18 cellular contexts compared by ENCODE assay signal in genomic region chr13:112709825-112710783, GRCh38. TPM values are rescaled to one million over a fixed set of nuclear protein-coding genes. Genes with fewer than 3 reads are reported as not detected.
DNase-seq lines count a peak whose midpoint lies in the region; ATAC-seq, FAIRE-seq and TF ChIP-seq lines count a peak whose summit lies in the region.
"Had no signal": no experiment of that assay in that cellular context is flagged by ENCODE, and none has a peak within 500 bp of the region (broad histone marks: within the 10 kb centered on the region; RNA-seq: fewer than 3 reads in every experiment).

No MANE protein-coding gene starts in this region.

- TF ChIP-seq POLR2A in IMR-90 (IDR thresholded peaks at IDR 0.05; ENCODE audit: low read depth, low read length) (no peak), testis (IDR thresholded peaks at IDR 0.05) (no peak)

- no peak overlapping the region for H3K56ac ChIP-seq in IMR-90 (ENCODE audit: extremely low read depth, insufficient read depth, low read length)

- H4K8ac ChIP-seq in IMR-90 (ENCODE audit: low read depth in 2 of 2, low read length in 2 of 2) = peak overlapping the region in 1 of 2 experiments; percentile 31; a peak in 1 of 4 replicates

- no peak overlapping the region for H2AFZ ChIP-seq in IMR-90 (replicated peaks; ENCODE audit: low read length, poor library complexity)

- no peak for TF ChIP-seq RAD21 in IMR-90 (IDR thresholded peaks at IDR 0.05; ENCODE audit: low read length)

- POLR2A ChIA-PET in IMR-90 (lab: Charles Lee; ENCODE audit: unreplicated experiment) = no interaction called here

- 93% methylated on average over 7 of the region's 26 CpGs; no CpG with 5 or more reads in 1 of the 2 experiments for WGBS in IMR-90 (ENCODE audit: extremely low coverage in 2 of 2, insufficient read length in 1 of 2), 2 experiments
- 87 to 88% methylated on average over 26 of the region's 26 CpGs for WGBS in esophagus, 2 donors
- WGBS in testis, 2 donors = 90 to 91% methylated on average over 18 to 26 of the region's 26 CpGs

- H2BK20ac ChIP-seq in IMR-90 (ENCODE audit: low read depth, low read length) = no peak overlapping the region; the same call in 1 of the 2 replicates

- H2BK15ac ChIP-seq in IMR-90 (ENCODE audit: low read depth, low read length) = 0 out of 3 replicates have a peak overlapping the region, but pooled peaks have one; percentile 14

- no peak for FAIRE-seq in urothelium cell line (lab: Jason Lieb, UNC)

- H3K4me3 ChIP-seq in IMR-90 (ENCODE audit: insufficient read depth, low read depth, low read length) (no peak overlapping the region), esophagus (ENCODE audit: low read depth in 1 of 2, low read length in 2 of 2) (no peak overlapping the region), testis (no peak overlapping the region)

- no peak overlapping the region for H2AK9ac ChIP-seq in IMR-90 (replicated peaks; ENCODE audit: low read depth, low read length, poor library complexity)

- H3K4me1 Mint-ChIP-seq in nephron = peaks cover 49% of the 10 kb centered on the region
- peaks cover 3% of the 10 kb centered on the region for H3K4me1 Mint-ChIP-seq in activated T-helper 2 cell treated with anti-CD3 and anti-CD28 coated beads, Interferon-gamma antibody, Interleukin-2, Interleukin-4, amounts not matched to agents 10 μg/mL and 5 μg/mL and 100 μg/mL, durations not matched to agents 14 hours and 24 hours and 36 hours (ENCODE audit: low read depth)

- peak overlapping the region; percentile 66 for H2AK5ac ChIP-seq in IMR-90 (ENCODE audit: low read depth, low read length)

- H3K23ac ChIP-seq in IMR-90 (ENCODE audit: low read depth, low read length) = no peak overlapping the region

- H3K4ac ChIP-seq in IMR-90 (ENCODE audit: low read depth, low read length) = peak overlapping the region; percentile 61

- H3K27ac Mint-ChIP-seq in nephron = peak overlapping the region; percentile 65 to 97 (median 95)
- no peak overlapping the region for H3K27ac Mint-ChIP-seq in activated T-helper 2 cell treated with anti-CD3 and anti-CD28 coated beads, Interferon-gamma antibody, Interleukin-2, Interleukin-4, amounts not matched to agents 10 μg/mL and 5 μg/mL and 100 μg/mL, durations not matched to agents 14 hours and 24 hours and 36 hours
- H3K27ac Mint-ChIP-seq: activated naive CD8-positive, alpha-beta T cell treated with anti-CD3 and anti-CD28 coated beads, Interleukin-2, amount 50 U/mL, for 24 hours had no signal

- dilution Hi-C loops in IMR-90 (cut with HindIII; ENCODE audit: low sequenced_read_pairs, unreplicated experiment) = no loop called here

- H3K4me1 ChIP-seq in IMR-90 (ENCODE audit: control insufficient read depth, insufficient read depth, low read length) (peaks cover 18% of the 10 kb centered on the region), esophagus (ENCODE audit: control insufficient read depth in 2 of 2, insufficient read depth in 2 of 2, low read length in 1 of 2) (peaks cover 0 to 8% of the 10 kb centered on the region in 2 donors), testis (peaks cover 29% of the 10 kb centered on the region)

- TF ChIP-seq CTCF in IMR-90 (conservative IDR thresholded peaks at IDR 0.05; ENCODE audit: low read depth, low read length) (no peak), nephron (IDR thresholded peaks at IDR 0.05; ENCODE audit: unreplicated experiment in 3 of 3) (no peak), testis (IDR thresholded peaks at IDR 0.05) (no peak)

- H3K9me3 Mint-ChIP-seq in nephron = peaks cover 9% of the 10 kb centered on the region
- H3K9me3 Mint-ChIP-seq in activated T-helper 2 cell treated with anti-CD3 and anti-CD28 coated beads, Interferon-gamma antibody, Interleukin-2, Interleukin-4, amounts not matched to agents 10 μg/mL and 5 μg/mL and 100 μg/mL, durations not matched to agents 14 hours and 24 hours and 36 hours = no peaks in the 10 kb centered on the region
- H3K9me3 Mint-ChIP-seq: activated naive CD8-positive, alpha-beta T cell treated with anti-CD3 and anti-CD28 coated beads, Interleukin-2, amount 50 U/mL, for 24 hours; CD14-positive monocyte; T-cell had no signal

- peaks cover 6% of the 10 kb centered on the region for H3K27me3 Mint-ChIP-seq in nephron (ENCODE audit: low read depth)
- H3K27me3 Mint-ChIP-seq in activated T-helper 2 cell treated with anti-CD3 and anti-CD28 coated beads, Interferon-gamma antibody, Interleukin-2, Interleukin-4, amounts not matched to agents 10 μg/mL and 5 μg/mL and 100 μg/mL, durations not matched to agents 14 hours and 24 hours and 36 hours (ENCODE audit: low read depth) = no peaks in the 10 kb centered on the region
- H3K27me3 Mint-ChIP-seq: activated naive CD8-positive, alpha-beta T cell treated with anti-CD3 and anti-CD28 coated beads, Interleukin-2, amount 50 U/mL, for 24 hours; T-cell had no signal

- H3K27me3 ChIP-seq in IMR-90 (ENCODE audit: control insufficient read depth, insufficient read depth, low read length) (no peaks in the 10 kb centered on the region), esophagus (ENCODE audit: control insufficient read depth in 1 of 2, insufficient read depth in 2 of 2, low read length in 2 of 2) (no peaks in the 10 kb centered on the region), testis (no peaks in the 10 kb centered on the region)

- peak overlapping the region; percentile 25; the same call in 1 of the 2 replicates for H3K18ac ChIP-seq in IMR-90 (ENCODE audit: low read depth, low read length)

- H3K27ac ChIP-seq in IMR-90 (ENCODE audit: insufficient read depth, low read length) (no peak overlapping the region), esophagus (ENCODE audit: low read depth in 2 of 2, low read length in 1 of 2) (peak overlapping the region; percentile 11 to 25), testis (peak overlapping the region; percentile 26 to 78)

- peak overlapping the region in 1 of 3 experiments; percentile 40 for H3K4me3 Mint-ChIP-seq in nephron
- H3K4me3 Mint-ChIP-seq in activated T-helper 2 cell treated with anti-CD3 and anti-CD28 coated beads, Interferon-gamma antibody, Interleukin-2, Interleukin-4, amounts not matched to agents 10 μg/mL and 5 μg/mL and 100 μg/mL, durations not matched to agents 14 hours and 24 hours and 36 hours (ENCODE audit: low read depth) = no peak overlapping the region
- H3K4me3 Mint-ChIP-seq: activated naive CD8-positive, alpha-beta T cell treated with anti-CD3 and anti-CD28 coated beads, Interleukin-2, amount 50 U/mL, for 24 hours; CD14-positive monocyte; T-cell had no signal

- peaks cover 12% of the 10 kb centered on the region for H4K20me1 ChIP-seq in IMR-90 (ENCODE audit: insufficient read depth, low read length)

- H3K4me2 ChIP-seq in IMR-90 (ENCODE audit: low read depth, low read length) = no peak overlapping the region

- H3K9ac ChIP-seq in IMR-90 (ENCODE audit: low read depth, low read length) = no peak overlapping the region

- peaks cover 11% of the 10 kb centered on the region for H3K9me1 ChIP-seq in IMR-90 (ENCODE audit: insufficient read depth, low read length)

- peaks cover 11% of the 10 kb centered on the region for H3K36me3 Mint-ChIP-seq in nephron (ENCODE audit: low read depth)
- no peaks in the 10 kb centered on the region for H3K36me3 Mint-ChIP-seq in activated T-helper 2 cell treated with anti-CD3 and anti-CD28 coated beads, Interferon-gamma antibody, Interleukin-2, Interleukin-4, amounts not matched to agents 10 μg/mL and 5 μg/mL and 100 μg/mL, durations not matched to agents 14 hours and 24 hours and 36 hours (ENCODE audit: low read depth)

- 0 out of 2 replicates have a peak overlapping the region, but pooled peaks have one; percentile 32 for H2BK120ac ChIP-seq in IMR-90 (ENCODE audit: low read depth, low read length)

- peaks cover 6 to 33% of the 10 kb centered on the region in 2 experiments; a peak in 3 of 4 replicates for H3K79me1 ChIP-seq in IMR-90 (ENCODE audit: low read depth in 1 of 2, low read length in 2 of 2)

- H4K5ac ChIP-seq in IMR-90 (ENCODE audit: low read depth, low read length) = 0 out of 2 replicates have a peak overlapping the region, but pooled peaks have one; percentile 6

- CTCF ChIA-PET in IMR-90 (lab: Yijun Ruan, JAX) = no interaction called here

- H3K9me3 ChIP-seq in IMR-90 (ENCODE audit: control insufficient read depth, insufficient read depth, low read length) = peaks cover 5% of the 10 kb centered on the region
- no peaks in the 10 kb centered on the region for H3K9me3 ChIP-seq in esophagus (ENCODE audit: control insufficient read depth in 2 of 2, insufficient read depth in 1 of 2, low read depth in 1 of 2, low read length in 1 of 2)
- H3K9me3 ChIP-seq in testis = no peaks in the 10 kb centered on the region

- BruUV-seq in IMR-90 (replicated peaks; lab: Mats Ljungman, UMichigan) = no TSS peak

- H3K14ac ChIP-seq in IMR-90 (replicated peaks; ENCODE audit: low read depth, low read length) = peak overlapping the region; percentile 31; the same call in 1 of the 2 replicates

- peak overlapping the region; percentile 66 for H2BK5ac ChIP-seq in IMR-90 (ENCODE audit: low read depth, low read length, poor library complexity, severe bottlenecking)

- H4K91ac ChIP-seq in IMR-90 (ENCODE audit: insufficient read depth, low read depth, low read length) = peak overlapping the region; percentile 19; the same call in 1 of the 2 replicates

- no peaks in the 10 kb centered on the region for H3K36me3 ChIP-seq in IMR-90 (ENCODE audit: control insufficient read depth, insufficient read depth, low read length)
- H3K36me3 ChIP-seq in esophagus (ENCODE audit: control insufficient read depth in 2 of 2, insufficient read depth in 2 of 2, low read length in 1 of 2) = no peaks in the 10 kb centered on the region
- no peaks in the 10 kb centered on the region for H3K36me3 ChIP-seq in testis (ENCODE audit: low read depth, missing control alignments)

- peak; percentile 48 for DNase-seq in IMR-90
- DNase-seq in testis = no peak
- DNase-seq in activated T-helper 2 cell treated with anti-CD3 and anti-CD28 coated beads, Interferon-gamma antibody, Interleukin-2, Interleukin-4, amounts not matched to agents 10 μg/mL and 5 μg/mL and 100 μg/mL, durations not matched to agents 14 hours and 24 hours and 36 hours (ENCODE audit: low spot score) = no peak
- no peak for DNase-seq in urothelium cell line (ENCODE audit: low spot score)
- no peak for DNase-seq in NCI-H1105 treated with DMSO at 0.1 percent for 48 hours (lab: John Stamatoyannopoulos, UW)
- DNase-seq: activated CD8-positive, alpha-beta memory T cell treated with anti-CD3 and anti-CD28 coated beads, Interleukin-2, amount 50 U/mL, for 48 hours; activated naive CD8-positive, alpha-beta T cell treated with anti-CD3 and anti-CD28 coated beads, Interleukin-2, amount 50 U/mL, for 24 hours; cerebellar nuclear complex; hippocampal formation; NCI-H1436 treated with DMSO at 0.1 percent for 48 hours; occipital lobe; stimulated activated CD4-positive, alpha-beta T cell treated with anti-CD3 and anti-CD28 coated beads, Interleukin-15, amount 100 ng/mL, for 24 hours; T-cell had no signal

- intact Hi-C loops in IMR-90 (cut with micrococcal nuclease) (loop anchor here (2.0 kb wide), 1 partner anchor 19 kb away; the partner anchor contains the start of gene ATP11A), testis (cut with DNase I; ENCODE audit: low total_unique reads) (no loop called here)
- intact Hi-C loops in activated T-helper 2 cell treated with anti-CD3 and anti-CD28 coated beads, Interferon-gamma antibody, Interleukin-2, Interleukin-4, amounts not matched to agents 10 μg/mL and 5 μg/mL and 100 μg/mL, durations not matched to agents 14 hours and 24 hours and 36 hours (cut with micrococcal nuclease) = no loop called here

- ATAC-seq in IMR-90 (ENCODE audit: low read depth) (no peak), GM19035 (IDR thresholded peaks at IDR 0.05; ENCODE audit: unreplicated experiment) (no peak)
- ATAC-seq: activated CD4-positive, CD25-positive, alpha-beta regulatory T cell treated with anti-CD3 and anti-CD28 coated beads, Interleukin-2, amount 50 U/mL, for 24 hours; activated naive CD8-positive, alpha-beta T cell treated with anti-CD3 and anti-CD28 coated beads, Interleukin-2, amount 50 U/mL, for 24 hours; T-cell had no signal

- in situ Hi-C loops in IMR-90 (cut with MboI; ENCODE audit: low sequenced_read_pairs) = no loop called here

RNA-seq across cellular contexts. Expression of gene ATP11A, which starts 20.3 kb away (rescaled TPM):
- total RNA-seq in IMR-90 (2012; rRNA removed) (8.4 and 8.9 TPM in 2 replicates), testis (100 to 1,000 TPM; 112 to 122 TPM)
- polyA plus RNA-seq in IMR-90 (2012; rRNA removed) (11.4 and 12.0 TPM in 2 replicates), esophagus (1 to 10 TPM; 4.2 to 6.7 TPM), testis (ENCODE audit: insufficient read depth, low read depth, low replicate concordance) (34.4 TPM)
- polyA plus RNA-seq in IMR-90 (2012; cell fraction: cytosol; rRNA removed) = 6.7 and 9.4 TPM in 2 replicates
- polyA plus RNA-seq in IMR-90 (2012; cell fraction: nucleus; rRNA removed; ENCODE audit: low replicate concordance) = 23.7 and 37.4 TPM in 2 replicates
- 72.0 and 75.2 TPM in 2 replicates for total RNA-seq in activated T-helper 2 cell treated with anti-CD3 and anti-CD28 coated beads, Interferon-gamma antibody, Interleukin-2, Interleukin-4, amounts not matched to agents 10 μg/mL and 5 μg/mL and 100 μg/mL, durations not matched to agents 14 hours and 24 hours and 36 hours
